ENCODE assay signal across 25 cellular contexts in the genomic region with DNA sequence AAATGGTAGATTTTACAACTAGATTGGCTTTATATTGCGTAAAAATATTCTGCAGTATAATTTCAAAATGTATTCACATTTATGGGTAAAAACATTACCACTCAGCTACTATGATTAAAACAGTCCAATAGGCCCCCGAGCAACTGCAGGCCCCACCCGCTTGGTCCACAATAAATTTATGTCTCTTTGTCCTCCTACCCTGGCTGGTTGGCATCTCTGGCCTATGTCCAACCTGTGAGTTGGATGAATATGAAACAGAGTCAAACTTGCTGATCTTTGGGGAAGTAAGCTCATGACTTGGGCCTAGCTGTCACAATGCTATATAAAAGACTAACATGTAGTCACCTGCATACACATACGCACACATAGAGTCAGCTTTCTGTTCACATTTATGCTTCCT.
"Had no signal": no experiment of that assay in that cellular context is flagged by ENCODE, and none has a peak within 500 bp of the region (broad histone marks: within the 10 kb centered on the region; RNA-seq: fewer than 3 reads in every experiment).

No MANE protein-coding gene starts in this region.

- DNase-seq: activated CD4-positive, alpha-beta T cell treated with anti-CD3 and anti-CD28 coated beads for 48 hours; activated CD4-positive, alpha-beta T cell treated with anti-CD3 and anti-CD28 coated beads, Interleukin-2, amount 50 U/mL, for 4 hours; activated CD4-positive, CD25-positive, alpha-beta regulatory T cell treated with anti-CD3 and anti-CD28 coated beads, Interleukin-2, amount 50 U/mL, for 72 hours; activated CD8-positive, alpha-beta memory T cell treated with anti-CD3 and anti-CD28 coated beads, Interleukin-2, amount 10 ng/mL, durations not matched to agents 7 days and 5 days; activated effector memory CD4-positive, alpha-beta T cell treated with Interleukin-2 at 50 U/mL for 16 hours; activated naive CD4-positive, alpha-beta T cell; activated T-cell treated with anti-CD3 and anti-CD28 coated beads, Interleukin-2, amount 50 U/mL, for 24 hours; amniotic stem cell; Kasumi-1; KBM-7; NCI-H1105 treated with DMSO at 0.1 percent for 48 hours; NCI-H1436 treated with DMSO at 0.1 percent for 48 hours; NCI-H187; NCI-H2081; NCI-H510A treated with DMSO at 0.1 percent for 48 hours; NCI-H82; SIG-M5; T-helper 17 cell; T-helper 9 cell had no signal

- ATAC-seq: activated CD8-positive, alpha-beta memory T cell treated with anti-CD3 and anti-CD28 coated beads, Interleukin-2, amount 10 ng/mL, durations not matched to agents 7 days and 5 days; T-helper 17 cell; WTC11 had no signal

- H3K9me3 Mint-ChIP-seq: activated naive CD4-positive, alpha-beta T cell treated with anti-CD3 and anti-CD28 coated beads, Interleukin-2, amount 50 U/mL, for 24 hours; activated T-cell treated with anti-CD3 and anti-CD28 coated beads, Interleukin-2, amount 50 U/mL, for 24 hours; activated T-helper 1 cell treated with anti-CD3 and anti-CD28 coated beads, Interleukin-12 subunit alpha, Interleukin-12 subunit beta, Interleukin-2, Interleukin-4 antibody, amounts not matched to agents 30 ng/mL and 10 ng/mL and 1 ng/mL, durations not matched to agents 14 hours and 24 hours and 36 hours; WTC11 had no signal

- H3K4me3 ChIP-seq: cardiac muscle cell had no signal

- H3K27me3 ChIP-seq: cardiac muscle cell had no signal

- H3K4me3 Mint-ChIP-seq: activated CD8-positive, alpha-beta memory T cell treated with anti-CD3 and anti-CD28 coated beads, Interleukin-2, amount 10 ng/mL, durations not matched to agents 7 days and 5 days; activated naive CD4-positive, alpha-beta T cell treated with anti-CD3 and anti-CD28 coated beads, Interleukin-2, amount 50 U/mL, for 24 hours; activated T-cell treated with anti-CD3 and anti-CD28 coated beads, Interleukin-2, amount 50 U/mL, for 24 hours; activated T-helper 1 cell treated with anti-CD3 and anti-CD28 coated beads, Interleukin-12 subunit alpha, Interleukin-12 subunit beta, Interleukin-2, Interleukin-4 antibody, amounts not matched to agents 30 ng/mL and 10 ng/mL and 1 ng/mL, durations not matched to agents 14 hours and 24 hours and 36 hours; brain; T-helper 17 cell; WTC11 had no signal

- H3K36me3 ChIP-seq: cardiac muscle cell had no signal

- FAIRE-seq: astrocyte had no signal

- H3K27ac ChIP-seq: cardiac muscle cell had no signal

- H3K36me3 Mint-ChIP-seq: activated CD8-positive, alpha-beta memory T cell treated with anti-CD3 and anti-CD28 coated beads, Interleukin-2, amount 10 ng/mL, durations not matched to agents 7 days and 5 days; activated naive CD4-positive, alpha-beta T cell treated with anti-CD3 and anti-CD28 coated beads, Interleukin-2, amount 50 U/mL, for 24 hours; brain; WTC11 had no signal

- H3K27ac Mint-ChIP-seq: activated CD8-positive, alpha-beta memory T cell treated with anti-CD3 and anti-CD28 coated beads, Interleukin-2, amount 10 ng/mL, durations not matched to agents 7 days and 5 days; activated naive CD4-positive, alpha-beta T cell treated with anti-CD3 and anti-CD28 coated beads, Interleukin-2, amount 50 U/mL, for 24 hours; activated T-cell treated with anti-CD3 and anti-CD28 coated beads, Interleukin-2, amount 50 U/mL, for 24 hours; activated T-helper 1 cell treated with anti-CD3 and anti-CD28 coated beads, Interleukin-12 subunit alpha, Interleukin-12 subunit beta, Interleukin-2, Interleukin-4 antibody, amounts not matched to agents 30 ng/mL and 10 ng/mL and 1 ng/mL, durations not matched to agents 14 hours and 24 hours and 36 hours; brain; T-helper 17 cell; WTC11 had no signal
